6 cellular contexts compared by ENCODE assay signal in genomic region chr19:22994957-22995356, GRCh38. TPM values are rescaled to one million over a fixed set of nuclear protein-coding genes. Genes with fewer than 3 reads are reported as not detected.
"Had no signal": no experiment of that assay in that cellular context is flagged by ENCODE, and none has a peak within 500 bp of the region (broad histone marks: within the 10 kb centered on the region; RNA-seq: fewer than 3 reads in every experiment).

No MANE protein-coding gene starts in this region.

RNA-seq across cellular contexts. Expression of gene ZNF728, which starts 8.0 kb away (rescaled TPM):
- total RNA-seq: OCI-LY7, PC-3, PC-9, SJCRH30, SJSA1 had no signal
- polyA plus RNA-seq: SK-N-SH had no signal
